Comparison of ENCODE assay signal across 8 cellular contexts in the genomic region with DNA sequence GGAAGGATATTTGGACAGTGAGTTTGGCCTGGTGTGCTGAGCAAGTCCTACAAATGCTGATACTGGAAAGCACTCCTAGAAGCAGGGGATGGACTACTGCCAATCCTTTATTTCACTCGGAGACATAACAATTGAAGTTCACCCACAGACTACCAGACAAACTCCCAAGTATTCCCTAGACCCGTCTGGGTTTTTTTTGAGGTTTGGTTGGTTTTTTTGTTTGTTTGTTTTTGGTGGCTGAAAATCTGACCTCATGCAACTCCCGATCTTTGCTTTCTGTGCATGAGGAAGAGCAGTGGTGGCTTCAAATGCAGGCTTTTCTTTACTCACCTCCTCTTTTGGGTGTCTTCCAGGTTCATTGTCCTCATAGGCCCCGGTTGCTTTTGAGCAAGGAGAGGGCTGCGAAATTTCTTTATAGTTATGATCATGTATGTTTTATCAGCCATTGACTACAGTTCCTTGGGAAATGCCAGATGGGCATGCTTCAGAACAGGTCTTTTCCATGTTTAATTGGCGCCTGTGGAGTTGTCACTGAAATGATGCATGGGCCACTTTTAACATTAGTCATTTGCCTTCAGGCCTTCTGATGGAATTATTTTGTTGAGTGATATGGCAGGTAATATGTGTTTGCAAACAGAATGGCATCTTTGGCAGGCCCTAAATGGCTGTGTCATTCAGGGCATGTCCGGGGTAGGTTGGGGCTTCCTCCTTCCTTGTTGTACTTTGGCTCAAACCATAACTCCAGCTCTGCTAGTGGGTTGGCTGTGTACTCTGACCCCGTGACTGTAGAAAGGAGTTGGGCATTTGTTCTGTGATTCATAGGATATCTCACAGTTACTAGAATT. TPM values are rescaled to one million over a fixed set of nuclear protein-coding genes. Genes with fewer than 3 reads are reported as not detected.
A peak's percentile ranks its signal among the peaks of the same experiment; 100 is the strongest.
DNase-seq lines count a peak whose midpoint lies in the region; ATAC-seq and TF ChIP-seq lines count a peak whose summit lies in the region.

No MANE protein-coding gene starts in this region.

- peak overlapping the region; percentile 92 for H3K27ac Mint-ChIP-seq in activated T-helper 17 cell treated with anti-CD3 and anti-CD28 coated beads, Interleukin-2, amount 50 U/mL, for 72 hours

- H3K27me3 Mint-ChIP-seq in activated T-helper 17 cell treated with anti-CD3 and anti-CD28 coated beads, Interleukin-2, amount 50 U/mL, for 72 hours = no peaks in the 10 kb centered on the region

- H3K4me3 Mint-ChIP-seq in activated T-helper 17 cell treated with anti-CD3 and anti-CD28 coated beads, Interleukin-2, amount 50 U/mL, for 72 hours = peak overlapping the region; percentile 87

- CTCF ChIA-PET in GM10248 (lab: Yijun Ruan, JAX) = interaction anchor here (0.7 to 2.3 kb wide), 10 partner anchors 8 to 340 kb away, joined by 3 to 11 read pairs (median 4); no protein-coding TSS in a partner anchor

- H3K9me3 Mint-ChIP-seq in activated T-helper 17 cell treated with anti-CD3 and anti-CD28 coated beads, Interleukin-2, amount 50 U/mL, for 72 hours = no peaks in the 10 kb centered on the region

- DNase-seq in Daoy (ENCODE audit: low read depth) (peak; percentile 92), mucosa of gallbladder (ENCODE audit: low spot score) (peak; percentile 77), GM10248 (ENCODE audit: extremely low spot score) (no peak), amniotic stem cell (lab: John Stamatoyannopoulos, UW) (no peak)

- POLR2A ChIA-PET in GM10248 (lab: Yijun Ruan, JAX) = interaction anchor here (0.6 kb wide), 1 partner anchor 13 kb away, joined by 3 read pairs; no protein-coding TSS in a partner anchor

- peak; percentile 26 for ATAC-seq in HG03442 (IDR thresholded peaks at IDR 0.05; ENCODE audit: unreplicated experiment)
- ATAC-seq in activated T-helper 17 cell treated with anti-CD3 and anti-CD28 coated beads, Interleukin-2, amount 50 U/mL, for 72 hours (replicated peaks) = peak; percentile 29
- ATAC-seq in GM19351 (IDR thresholded peaks at IDR 0.05; ENCODE audit: unreplicated experiment) = no peak
- no peak for ATAC-seq in GM21390 (IDR thresholded peaks at IDR 0.05; ENCODE audit: unreplicated experiment)

- H3K36me3 Mint-ChIP-seq in activated T-helper 17 cell treated with anti-CD3 and anti-CD28 coated beads, Interleukin-2, amount 50 U/mL, for 72 hours (ENCODE audit: low read depth) = peaks cover 33% of the 10 kb centered on the region

- TF ChIP-seq CTCF in GM10248 (IDR thresholded peaks at IDR 0.05; ENCODE audit: control extremely low read depth, extremely low read depth, low read depth, missing control alignments) = no peak

- peaks cover 49% of the 10 kb centered on the region for H3K4me1 Mint-ChIP-seq in activated T-helper 17 cell treated with anti-CD3 and anti-CD28 coated beads, Interleukin-2, amount 50 U/mL, for 72 hours

RNA-seq across cellular contexts. Expression of gene PLCXD2, which starts 1.9 kb away (rescaled TPM):
- 2.4 and 4.2 TPM in 2 replicates for total RNA-seq in Daoy (2014; rRNA removed; shearing (Covaris generic))
- 10 to 100 TPM in 1 of 2 donors, 1 to 10 TPM in 1; 9.5 to 16.3 TPM for total RNA-seq in activated T-helper 17 cell treated with anti-CD3 and anti-CD28 coated beads, Interleukin-2, amount 50 U/mL, for 72 hours
- 7.2 TPM for total RNA-seq in mucosa of gallbladder

Comparison
In these comparisons a context has a peak if more than half of its experiments do, and no peak if none do; other contexts are left out.
1. DNase-seq: peak in Daoy (single experiment) and mucosa of gallbladder (single experiment); none in GM10248 (single experiment) and amniotic stem cell (single experiment).
2. ATAC-seq: peak in HG03442 (single experiment) and activated T-helper 17 cell treated with anti-CD3 and anti-CD28 coated beads, Interleukin-2, amount 50 U/mL, for 72 hours (single experiment); none in GM19351 (single experiment) and GM21390 (single experiment).